1 cellular context compared by ENCODE assay signal in genomic region chr5:34749431-34749872, GRCh38.
TF ChIP-seq lines count a peak whose summit lies in the region.

No MANE protein-coding gene starts in this region.

TF ChIP-seq in WTC11, 78 proteins besides CTCF, POLR2A, EP300 and RAD21 (continued from another document):
- TF ChIP-seq PREB (CRISPR knock-in tag; IDR thresholded peaks at IDR 0.05; ENCODE audit: borderline replicate concordance) (no peak), ZSCAN18 (CRISPR knock-in tag; IDR thresholded peaks at IDR 0.05) (no peak), ZNF396 (CRISPR knock-in tag; IDR thresholded peaks at IDR 0.05; ENCODE audit: borderline replicate concordance) (no peak), FOXP4 (CRISPR knock-in tag; IDR thresholded peaks at IDR 0.05) (no peak)
TF ChIP-seq in WTC11: peak in this region for 0.
